16 cellular contexts compared by ENCODE assay signal in genomic region chr17:1471931-1472727, GRCh38. TPM values are rescaled to one million over a fixed set of nuclear protein-coding genes. Genes with fewer than 3 reads are reported as not detected.
DNase-seq lines count a peak whose midpoint lies in the region; ATAC-seq and TF ChIP-seq lines count a peak whose summit lies in the region.
"Had no signal": no experiment of that assay in that cellular context is flagged by ENCODE, and none has a peak within 500 bp of the region (broad histone marks: within the 10 kb centered on the region; RNA-seq: fewer than 3 reads in every experiment).

No MANE protein-coding gene starts in this region.

- no peak overlapping the region for H3K4me3 ChIP-seq in right atrium auricular region
- H3K4me3 ChIP-seq: GM23248, SJCRH30 had no signal

- H3K4me1 ChIP-seq in right atrium auricular region, result no peaks in the 10 kb centered on the region
- H3K4me1 ChIP-seq: SJCRH30 had no signal

- intact Hi-C loops in left cardiac atrium (cut with DNase I) (no loop called here), sciatic nerve (cut with DNase I) (no loop called here)

- H3K9me3 Mint-ChIP-seq in brain (no peaks in the 10 kb centered on the region), nephron progenitor cell (no peaks in the 10 kb centered on the region)

- H3K4me3 Mint-ChIP-seq in brain (no peak overlapping the region), nephron progenitor cell (peak overlapping the region; percentile 28)

- no peak overlapping the region for H3K27ac ChIP-seq in right atrium auricular region
- H3K27ac ChIP-seq: 22Rv1, GM23248, SJCRH30 had no signal

- no peaks in the 10 kb centered on the region for H3K27me3 ChIP-seq in right atrium auricular region
- H3K27me3 ChIP-seq: SJCRH30 had no signal

- H3K36me3 ChIP-seq in right atrium auricular region, result peaks cover 93% of the 10 kb centered on the region
- H3K36me3 ChIP-seq: SJCRH30 had no signal

- DNase-seq in left cardiac atrium (peak; percentile 19), right atrium auricular region (ENCODE audit: low spot score) (no peak), nephron progenitor cell (peak; percentile 50), sciatic nerve (ENCODE audit: low spot score) (no peak)
- no peak for DNase-seq in activated CD8-positive, alpha-beta memory T cell treated with anti-CD3 and anti-CD28 coated beads, Interleukin-2, amount 50 U/mL, for 4 hours
- DNase-seq in stimulated activated CD4-positive, alpha-beta T cell treated with anti-CD3 and anti-CD28 coated beads, Interleukin-2, amount 100 ng/mL, for 48 hours, result no peak
- no peak for DNase-seq in activated CD4-positive, alpha-beta T cell treated with anti-CD3 and anti-CD28 coated beads, Interleukin-2, amount 50 U/mL, for 1 hour
- DNase-seq: DMS53, GM23248, NCI-H146, NCI-H2081 treated with DMSO at 0.1 percent for 48 hours, NCI-H345, SJCRH30 had no signal

- H3K36me3 Mint-ChIP-seq in brain, result peaks cover 35% of the 10 kb centered on the region
- H3K36me3 Mint-ChIP-seq in nephron progenitor cell (ENCODE audit: low read depth), result peaks cover 12% of the 10 kb centered on the region

- H3K27ac Mint-ChIP-seq in brain (peak overlapping the region in 3 of 5 experiments; percentile 9 to 33 (median 19)), nephron progenitor cell (peak overlapping the region; percentile 79)
- H3K27ac Mint-ChIP-seq: CD14-positive monocyte had no signal

- H3K9me3 ChIP-seq in right atrium auricular region, result no peaks in the 10 kb centered on the region
- H3K9me3 ChIP-seq: SJCRH30 had no signal

- no peak for TF ChIP-seq CTCF in right atrium auricular region (IDR thresholded peaks at IDR 0.05)
- TF ChIP-seq CTCF in brain (conservative IDR thresholded peaks at IDR 0.05), result no peak
- TF ChIP-seq CTCF in nephron progenitor cell (IDR thresholded peaks at IDR 0.05), result no peak

- H3K27me3 Mint-ChIP-seq in brain (no peaks in the 10 kb centered on the region), nephron progenitor cell (ENCODE audit: low read depth, poor library complexity) (peaks cover 3% of the 10 kb centered on the region)

- ATAC-seq in left cardiac atrium, result no peak
- no peak for ATAC-seq in sciatic nerve

- H3K4me1 Mint-ChIP-seq in brain, result peaks cover 5% of the 10 kb centered on the region
- H3K4me1 Mint-ChIP-seq in nephron progenitor cell, result peaks cover 74% of the 10 kb centered on the region

RNA-seq across cellular contexts. Expression of gene CRK, which starts 16.1 kb away (rescaled TPM):
- total RNA-seq in left cardiac atrium (10 to 100 TPM; 37.0 to 44.4 TPM), right atrium auricular region (10 to 100 TPM; 36.0 to 49.8 TPM), sciatic nerve (59.6 TPM)
- polyA plus RNA-seq in brain (ENCODE audit: insufficient read depth, low read depth, low replicate concordance), result 32.2 TPM

RNA-seq across cellular contexts. Expression of gene MYO1C, which starts 20.4 kb away (rescaled TPM):
- total RNA-seq in left cardiac atrium (100 to 1,000 TPM; 175 to 184 TPM), right atrium auricular region (100 to 1,000 TPM in 1 of 2 donors, 10 to 100 TPM in 1; 83.6 to 161 TPM), sciatic nerve (326 TPM)
- 12.8 TPM for polyA plus RNA-seq in brain (ENCODE audit: insufficient read depth, low read depth, low replicate concordance)

RNA-seq across cellular contexts. Expression of gene INPP5K, which starts 44.3 kb away (rescaled TPM):
- total RNA-seq in left cardiac atrium (10 to 100 TPM; 29.7 to 30.1 TPM), right atrium auricular region (10 to 100 TPM; 64.9 to 78.1 TPM), sciatic nerve (46.5 TPM)
- 50.0 TPM for polyA plus RNA-seq in brain (ENCODE audit: insufficient read depth, low read depth, low replicate concordance)

Comparison
In these comparisons a context has a peak if more than half of its experiments do, and no peak if none do; other contexts are left out.
1. DNase-seq: peak in left cardiac atrium (single experiment) and nephron progenitor cell (single experiment); none in right atrium auricular region (single experiment), activated CD8-positive, alpha-beta memory T cell treated with anti-CD3 and anti-CD28 coated beads, Interleukin-2, amount 50 U/mL, for 4 hours (single experiment), stimulated activated CD4-positive, alpha-beta T cell treated with anti-CD3 and anti-CD28 coated beads, Interleukin-2, amount 100 ng/mL, for 48 hours (0 of 2), sciatic nerve (single experiment) and activated CD4-positive, alpha-beta T cell treated with anti-CD3 and anti-CD28 coated beads, Interleukin-2, amount 50 U/mL, for 1 hour (single experiment).